ENCODE assay signal across 8 cellular contexts in the genomic region with DNA sequence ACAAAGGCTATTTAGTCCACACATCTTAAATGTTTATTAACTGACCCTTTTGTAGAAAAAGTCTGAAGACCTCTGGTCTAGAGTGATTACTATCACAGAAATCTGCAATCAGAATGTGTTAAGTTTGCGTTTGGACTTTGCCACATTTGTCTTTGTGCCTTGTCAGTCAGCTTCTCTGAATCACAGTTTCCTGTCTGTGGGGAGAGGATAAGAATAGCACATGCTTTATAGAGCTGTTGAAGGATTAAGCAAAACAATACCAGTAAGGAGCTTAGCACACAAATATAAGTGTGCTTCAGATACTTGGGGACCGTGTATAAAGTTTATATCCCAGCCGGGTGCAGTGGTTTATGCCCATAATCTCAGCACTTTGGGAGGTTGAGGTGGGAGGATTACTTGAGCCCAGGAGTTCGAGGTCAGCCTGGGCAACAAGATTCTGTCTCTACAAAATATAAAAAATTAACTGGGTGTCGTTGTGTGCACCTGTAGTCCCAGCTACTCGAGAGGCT.
A peak's percentile ranks its signal among the peaks of the same experiment; 100 is the strongest.
DNase-seq lines count a peak whose midpoint lies in the region; ATAC-seq and TF ChIP-seq lines count a peak whose summit lies in the region.

No MANE protein-coding gene starts in this region.

- intact Hi-C loops in CD14-positive monocyte (cut with micrococcal nuclease): loop anchor here in 1 of 2 donors (10.0 kb wide), 1 partner anchor 54 kb away; no protein-coding TSS in a partner anchor
- intact Hi-C loops in ascending aorta (cut with DNase I): no loop called here

- H3K4me1 Mint-ChIP-seq in CD14-positive monocyte: peaks cover 45% of the 10 kb centered on the region
- peaks cover 8% of the 10 kb centered on the region for H3K4me1 Mint-ChIP-seq in endothelial cell (ENCODE audit: unreplicated experiment)

- H3K4me3 ChIP-seq in OCI-LY3 (ENCODE audit: low read length) (peak overlapping the region; percentile 75), ascending aorta (no peak overlapping the region)

- H3K27me3 ChIP-seq in OCI-LY3 (ENCODE audit: low read depth, low read length): no peaks in the 10 kb centered on the region
- no peaks in the 10 kb centered on the region for H3K27me3 ChIP-seq in ascending aorta

- H4K20me1 ChIP-seq in OCI-LY3 (ENCODE audit: insufficient read depth, low read length): no peaks in the 10 kb centered on the region

- peak; percentile 83 for ATAC-seq in GM18861 (IDR thresholded peaks at IDR 0.05; ENCODE audit: unreplicated experiment)
- ATAC-seq in HG03066 (IDR thresholded peaks at IDR 0.05; ENCODE audit: low read depth, unreplicated experiment): peak; percentile 76

- peaks cover 10% of the 10 kb centered on the region for H3K4me1 ChIP-seq in OCI-LY3 (ENCODE audit: low read length)
- H3K4me1 ChIP-seq in ascending aorta: peaks cover 0 to 6% of the 10 kb centered on the region in 2 donors

- peaks cover 0 to 3% of the 10 kb centered on the region in 2 donors for H3K36me3 Mint-ChIP-seq in CD14-positive monocyte
- no peaks in the 10 kb centered on the region for H3K36me3 Mint-ChIP-seq in endothelial cell (ENCODE audit: low read depth, unreplicated experiment)

- H3K9me3 ChIP-seq in OCI-LY3 (ENCODE audit: insufficient read depth, low read length) (no peaks in the 10 kb centered on the region), ascending aorta (peaks cover 0 to 7% of the 10 kb centered on the region in 2 donors)

- H3K4me3 Mint-ChIP-seq in CD14-positive monocyte (peak overlapping the region; percentile 64 to 77), endothelial cell (ENCODE audit: unreplicated experiment) (no peak overlapping the region)

- peak overlapping the region; percentile 79 for H2AFZ ChIP-seq in OCI-LY3 (ENCODE audit: low read depth, low read length)

- H3K4me2 ChIP-seq in OCI-LY3 (ENCODE audit: low read length): peak overlapping the region; percentile 72

- H3K79me2 ChIP-seq in OCI-LY3 (ENCODE audit: low read length): no peaks in the 10 kb centered on the region

- H3K27ac ChIP-seq in OCI-LY3 (ENCODE audit: low read length) (no peak overlapping the region), ascending aorta (peak overlapping the region in 1 of 2 donors; percentile 18)

- peak overlapping the region; percentile 84 to 94 (median 92) for H3K27ac Mint-ChIP-seq in CD14-positive monocyte
- peak overlapping the region; percentile 70 for H3K27ac Mint-ChIP-seq in endothelial cell (ENCODE audit: unreplicated experiment)

- TF ChIP-seq CTCF in CD14-positive monocyte (IDR thresholded peaks at IDR 0.05): no peak
- no peak for TF ChIP-seq CTCF in OCI-LY3 (IDR thresholded peaks at IDR 0.05; ENCODE audit: low read depth, low read length)
- TF ChIP-seq CTCF in endothelial cell (IDR thresholded peaks at IDR 0.05; ENCODE audit: unreplicated experiment): no peak
- TF ChIP-seq CTCF in ascending aorta (IDR thresholded peaks at IDR 0.05): no peak

- H3K9me3 Mint-ChIP-seq in CD14-positive monocyte (peaks cover 0 to 2% (median 0%) of the 10 kb centered on the region in 7 donors), endothelial cell (ENCODE audit: unreplicated experiment) (no peaks in the 10 kb centered on the region)

- H3K9ac ChIP-seq in OCI-LY3 (ENCODE audit: low read length): peak overlapping the region; percentile 43; the same call in 1 of the 2 replicates

- H3K27me3 Mint-ChIP-seq in CD14-positive monocyte (ENCODE audit: low read depth in 3 of 3) (no peaks in the 10 kb centered on the region), endothelial cell (ENCODE audit: unreplicated experiment) (no peaks in the 10 kb centered on the region)

- H3K36me3 ChIP-seq in OCI-LY3 (replicated peaks; ENCODE audit: low read depth, low read length): no peaks in the 10 kb centered on the region
- H3K36me3 ChIP-seq in ascending aorta: no peaks in the 10 kb centered on the region

- no peak for DNase-seq in CD14-positive monocyte (ENCODE audit: low spot score)
- DNase-seq in endothelial cell (ENCODE audit: low spot score): no peak
- DNase-seq in pons (ENCODE audit: low spot score): peak; percentile 82
- no peak for DNase-seq in HK-2 (ENCODE audit: unreplicated experiment)
- DNase-seq in ascending aorta (ENCODE audit: low spot score in 2 of 2): no peak
